ENCODE assay signal across 13 cellular contexts in the genomic region with DNA sequence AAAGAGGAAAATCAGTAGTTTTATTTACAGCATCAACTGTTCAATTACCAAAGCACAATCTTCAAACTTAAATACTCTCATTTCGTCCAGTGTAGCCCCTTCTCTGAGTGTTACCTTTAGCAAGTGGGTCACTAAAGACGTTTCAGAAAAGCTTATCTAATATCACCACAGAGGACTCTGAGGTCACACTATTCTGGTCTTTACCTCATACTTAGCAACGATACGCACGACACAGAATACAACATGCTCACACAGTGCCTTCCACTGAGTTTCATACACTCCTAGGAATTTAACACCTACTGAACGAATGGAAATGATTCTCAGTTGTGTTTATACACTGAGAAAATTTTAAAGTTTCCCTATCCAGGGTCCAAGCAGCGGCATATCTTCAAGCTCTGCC. TPM values are rescaled to one million over a fixed set of nuclear protein-coding genes. Genes with fewer than 3 reads are reported as not detected.
"Had no signal": no experiment of that assay in that cellular context is flagged by ENCODE, and none has a peak within 500 bp of the region (broad histone marks: within the 10 kb centered on the region; RNA-seq: fewer than 3 reads in every experiment).

No MANE protein-coding gene starts in this region.

- DNase-seq: activated naive CD4-positive, alpha-beta T cell treated with anti-CD3 and anti-CD28 coated beads, Interleukin-2, amount 50 U/mL, for 16 hours; adrenal gland; hypothalamus; left cardiac atrium; naive thymus-derived CD4-positive, alpha-beta T cell; ovary; small intestine; tibial artery had no signal

- H3K4me3 Mint-ChIP-seq: dendritic cell treated with granulocyte-macrophage colony-stimulating factor and Interleukin-4, amounts not matched to agents 40 ng/mL and 50 ng/mL, for 4 days; T-helper 1 cell treated with Interleukin-12 subunit alpha and Interleukin-12 subunit beta and Interleukin-4 antibody, amounts not matched to agents 30 μg/mL and 1 μg/mL, for 36 hours had no signal

- H3K27me3 ChIP-seq: ovary had no signal

- H3K4me3 ChIP-seq: adrenal gland, ovary, tibial artery had no signal

- H3K36me3 Mint-ChIP-seq: naive thymus-derived CD4-positive, alpha-beta T cell had no signal

- H3K9me3 Mint-ChIP-seq: dendritic cell treated with granulocyte-macrophage colony-stimulating factor and Interleukin-4, amounts not matched to agents 40 ng/mL and 50 ng/mL, for 4 days; T-helper 1 cell treated with Interleukin-12 subunit alpha and Interleukin-12 subunit beta and Interleukin-4 antibody, amounts not matched to agents 30 μg/mL and 1 μg/mL, for 36 hours had no signal

- H3K27ac ChIP-seq: adrenal gland, ovary, tibial artery had no signal

- H3K9me3 ChIP-seq: adrenal gland, ovary, tibial artery had no signal

- FAIRE-seq: small intestine, TTC549 had no signal

- H3K27ac Mint-ChIP-seq: dendritic cell treated with granulocyte-macrophage colony-stimulating factor and Interleukin-4, amounts not matched to agents 40 ng/mL and 50 ng/mL, for 4 days; naive thymus-derived CD4-positive, alpha-beta T cell; T-helper 1 cell treated with Interleukin-12 subunit alpha and Interleukin-12 subunit beta and Interleukin-4 antibody, amounts not matched to agents 30 μg/mL and 1 μg/mL, for 36 hours had no signal

- H3K36me3 ChIP-seq: adrenal gland, ovary, tibial artery had no signal

RNA-seq across cellular contexts. Expression of gene SYT10, which starts 2.0 kb away (rescaled TPM):
- total RNA-seq: lung microvascular endothelial cell; mononuclear cell; naive thymus-derived CD4-positive, alpha-beta T cell had no signal
- polyA plus RNA-seq: naive thymus-derived CD4-positive, alpha-beta T cell had no signal
